In the genomic region with DNA sequence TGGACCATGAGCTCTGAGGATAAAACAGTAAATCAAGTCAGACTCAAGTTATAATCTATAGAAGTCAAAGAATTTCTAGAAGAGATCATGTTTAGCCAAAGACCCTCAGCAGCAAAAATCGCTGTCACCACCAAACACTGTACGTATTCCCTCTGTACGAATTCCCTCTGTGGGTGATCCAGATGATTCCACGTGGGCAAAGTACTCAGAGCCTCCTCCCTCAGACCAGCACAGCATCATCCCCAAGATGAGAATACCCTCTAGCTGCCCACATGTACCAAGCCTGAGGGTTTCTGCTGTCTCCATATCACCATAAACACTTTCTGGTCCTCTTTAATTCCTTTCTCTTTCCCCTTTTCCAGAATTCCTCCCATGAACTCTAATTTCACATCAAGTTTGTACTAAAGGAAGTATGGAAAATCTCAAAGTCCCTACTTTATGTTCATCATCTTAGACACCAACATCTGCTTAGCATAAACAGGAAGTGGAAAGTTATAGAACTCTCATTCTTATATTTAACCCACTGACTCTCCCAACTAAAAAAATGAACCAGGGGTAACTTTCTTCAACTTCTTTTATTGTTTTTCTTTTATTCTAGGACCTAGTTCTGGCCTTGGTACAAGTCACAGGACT, we compare ENCODE assay signal across 1 cellular context.
TF ChIP-seq lines count a peak whose summit lies in the region.

No MANE protein-coding gene starts in this region.

TF ChIP-seq in GM23338, 12 proteins besides CTCF, POLR2A, EP300 and RAD21:
- no peak for TF ChIP-seq JUNB (IDR thresholded peaks at IDR 0.05; ENCODE audit: unreplicated experiment)
- no peak for TF ChIP-seq ZNF331 (CRISPR knock-in tag; IDR thresholded peaks at IDR 0.05; ENCODE audit: low read depth)
- TF ChIP-seq NANOG (IDR thresholded peaks at IDR 0.05; ENCODE audit: borderline replicate concordance), result no peak
- TF ChIP-seq POLR2AphosphoS5 (IDR thresholded peaks at IDR 0.05; ENCODE audit: low read depth), result no peak
- TF ChIP-seq, protein P1, sequence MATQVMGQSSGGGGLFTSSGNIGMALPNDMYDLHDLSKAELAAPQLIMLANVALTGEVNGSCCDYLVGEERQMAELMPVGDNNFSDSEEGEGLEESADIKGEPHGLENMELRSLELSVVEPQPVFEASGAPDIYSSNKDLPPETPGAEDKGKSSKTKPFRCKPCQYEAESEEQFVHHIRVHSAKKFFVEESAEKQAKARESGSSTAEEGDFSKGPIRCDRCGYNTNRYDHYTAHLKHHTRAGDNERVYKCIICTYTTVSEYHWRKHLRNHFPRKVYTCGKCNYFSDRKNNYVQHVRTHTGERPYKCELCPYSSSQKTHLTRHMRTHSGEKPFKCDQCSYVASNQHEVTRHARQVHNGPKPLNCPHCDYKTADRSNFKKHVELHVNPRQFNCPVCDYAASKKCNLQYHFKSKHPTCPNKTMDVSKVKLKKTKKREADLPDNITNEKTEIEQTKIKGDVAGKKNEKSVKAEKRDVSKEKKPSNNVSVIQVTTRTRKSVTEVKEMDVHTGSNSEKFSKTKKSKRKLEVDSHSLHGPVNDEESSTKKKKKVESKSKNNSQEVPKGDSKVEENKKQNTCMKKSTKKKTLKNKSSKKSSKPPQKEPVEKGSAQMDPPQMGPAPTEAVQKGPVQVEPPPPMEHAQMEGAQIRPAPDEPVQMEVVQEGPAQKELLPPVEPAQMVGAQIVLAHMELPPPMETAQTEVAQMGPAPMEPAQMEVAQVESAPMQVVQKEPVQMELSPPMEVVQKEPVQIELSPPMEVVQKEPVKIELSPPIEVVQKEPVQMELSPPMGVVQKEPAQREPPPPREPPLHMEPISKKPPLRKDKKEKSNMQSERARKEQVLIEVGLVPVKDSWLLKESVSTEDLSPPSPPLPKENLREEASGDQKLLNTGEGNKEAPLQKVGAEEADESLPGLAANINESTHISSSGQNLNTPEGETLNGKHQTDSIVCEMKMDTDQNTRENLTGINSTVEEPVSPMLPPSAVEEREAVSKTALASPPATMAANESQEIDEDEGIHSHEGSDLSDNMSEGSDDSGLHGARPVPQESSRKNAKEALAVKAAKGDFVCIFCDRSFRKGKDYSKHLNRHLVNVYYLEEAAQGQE (IDR thresholded peaks at IDR 0.05; ENCODE audit: unreplicated experiment), result no peak
- no peak for TF ChIP-seq CREB1 (CRISPR knock-in tag; IDR thresholded peaks at IDR 0.05; ENCODE audit: low read depth)
- no peak for TF ChIP-seq STAT1 (IDR thresholded peaks at IDR 0.05; ENCODE audit: unreplicated experiment)
- TF ChIP-seq ZNF114 (CRISPR knock-in tag; IDR thresholded peaks at IDR 0.05), result no peak
- TF ChIP-seq EZH2 (IDR thresholded peaks at IDR 0.05; ENCODE audit: low read depth, unreplicated experiment), result no peak
- TF ChIP-seq, protein P2, sequence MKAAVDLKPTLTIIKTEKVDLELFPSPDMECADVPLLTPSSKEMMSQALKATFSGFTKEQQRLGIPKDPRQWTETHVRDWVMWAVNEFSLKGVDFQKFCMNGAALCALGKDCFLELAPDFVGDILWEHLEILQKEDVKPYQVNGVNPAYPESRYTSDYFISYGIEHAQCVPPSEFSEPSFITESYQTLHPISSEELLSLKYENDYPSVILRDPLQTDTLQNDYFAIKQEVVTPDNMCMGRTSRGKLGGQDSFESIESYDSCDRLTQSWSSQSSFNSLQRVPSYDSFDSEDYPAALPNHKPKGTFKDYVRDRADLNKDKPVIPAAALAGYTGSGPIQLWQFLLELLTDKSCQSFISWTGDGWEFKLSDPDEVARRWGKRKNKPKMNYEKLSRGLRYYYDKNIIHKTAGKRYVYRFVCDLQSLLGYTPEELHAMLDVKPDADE (IDR thresholded peaks at IDR 0.05), result no peak
- no peak for TF ChIP-seq EZH2phosphoT487 (IDR thresholded peaks at IDR 0.05; ENCODE audit: unreplicated experiment)
